Comparison of ENCODE assay signal across 30 cellular contexts in the genomic region with DNA sequence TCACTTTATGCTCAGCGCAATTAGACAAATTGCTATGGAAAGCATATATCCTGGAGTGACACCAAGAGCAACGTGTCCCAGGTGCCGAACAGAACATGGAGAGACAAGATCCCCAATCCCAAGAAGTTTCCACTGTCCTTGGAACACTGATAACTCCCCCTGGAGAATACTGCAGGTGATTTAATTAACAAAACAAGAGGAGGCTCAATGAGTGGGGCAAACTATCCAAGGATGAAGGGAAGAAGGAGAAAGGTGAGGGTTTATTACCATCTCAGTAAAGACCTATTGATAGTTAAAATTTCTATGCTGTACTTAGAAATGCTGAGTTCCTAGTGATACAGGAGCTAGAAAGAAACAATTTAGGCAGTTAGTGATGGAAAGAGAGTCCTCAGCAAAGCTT. TPM values are rescaled to one million over a fixed set of nuclear protein-coding genes. Genes with fewer than 3 reads are reported as not detected.
"Had no signal": no experiment of that assay in that cellular context is flagged by ENCODE, and none has a peak within 500 bp of the region (broad histone marks: within the 10 kb centered on the region; RNA-seq: fewer than 3 reads in every experiment).

No MANE protein-coding gene starts in this region.

- FAIRE-seq: astrocyte, endothelial cell of umbilical vein had no signal

- H3K9me3 ChIP-seq: adrenal gland, colonic mucosa, esophagus muscularis mucosa, gastrocnemius medialis, left lung, prostate gland, right atrium auricular region, thyroid gland, upper lobe of right lung had no signal

- H3K9me3 Mint-ChIP-seq: activated T-cell treated with anti-CD3 and anti-CD28 coated beads, Interleukin-2, amount 50 U/mL, for 4 hours; activated T-helper 2 cell treated with anti-CD3 and anti-CD28 coated beads, Interferon-gamma antibody, Interleukin-2, Interleukin-4, amounts not matched to agents 10 μg/mL and 5 μg/mL and 100 μg/mL, durations not matched to agents 14 hours and 24 hours and 36 hours; effector memory CD8-positive, alpha-beta T cell; immature natural killer cell; stimulated activated naive CD8-positive, alpha-beta T cell treated with anti-CD3 and anti-CD28 coated beads, Interleukin-15, Interleukin-2, amounts not matched to agents 100 ng/mL and 50 ng/mL, for 24 hours; T-helper 1 cell treated with Interleukin-12 subunit alpha and Interleukin-12 subunit beta and Interleukin-4 antibody, amounts not matched to agents 30 μg/mL and 1 μg/mL, for 36 hours had no signal

- H3K36me3 Mint-ChIP-seq: activated naive CD8-positive, alpha-beta T cell had no signal

- H3K4me3 ChIP-seq: adrenal gland, colonic mucosa, dorsolateral prefrontal cortex, esophagus muscularis mucosa, gastrocnemius medialis, left lung, lung, prostate gland, right atrium auricular region, thyroid gland, upper lobe of right lung had no signal

- H3K27ac ChIP-seq: adrenal gland, colonic mucosa, dorsolateral prefrontal cortex, esophagus muscularis mucosa, gastrocnemius medialis, left lung, prostate gland, right atrium auricular region, thyroid gland, upper lobe of right lung had no signal

- H3K36me3 ChIP-seq: adrenal gland, colonic mucosa, esophagus muscularis mucosa, gastrocnemius medialis, left lung, prostate gland, right atrium auricular region, thyroid gland, upper lobe of right lung had no signal

- H3K27ac Mint-ChIP-seq: activated naive CD8-positive, alpha-beta T cell; activated T-helper 2 cell treated with anti-CD3 and anti-CD28 coated beads, Interferon-gamma antibody, Interleukin-2, Interleukin-4, amounts not matched to agents 10 μg/mL and 5 μg/mL and 100 μg/mL, durations not matched to agents 14 hours and 24 hours and 36 hours; effector memory CD8-positive, alpha-beta T cell; immature natural killer cell; naive thymus-derived CD4-positive, alpha-beta T cell; stimulated activated naive CD8-positive, alpha-beta T cell treated with anti-CD3 and anti-CD28 coated beads, Interleukin-15, Interleukin-2, amounts not matched to agents 100 ng/mL and 50 ng/mL, for 24 hours; T-helper 1 cell treated with Interleukin-12 subunit alpha and Interleukin-12 subunit beta and Interleukin-4 antibody, amounts not matched to agents 30 μg/mL and 1 μg/mL, for 36 hours had no signal

- ATAC-seq: activated T-cell treated with anti-CD3 and anti-CD28 coated beads, Interleukin-2, amount 50 U/mL, for 4 hours; effector memory CD8-positive, alpha-beta T cell; gastrocnemius medialis; left lung; naive thymus-derived CD4-positive, alpha-beta T cell; upper lobe of right lung had no signal

- H3K4me1 Mint-ChIP-seq: naive thymus-derived CD4-positive, alpha-beta T cell had no signal

- DNase-seq: activated CD4-positive, alpha-beta T cell treated with anti-CD3 and anti-CD28 coated beads for 4 hours; activated CD4-positive, alpha-beta T cell treated with anti-CD3 and anti-CD28 coated beads, Interleukin-2, amount 50 U/mL, for 48 hours; activated CD4-positive, CD25-positive, alpha-beta regulatory T cell; activated CD8-positive, alpha-beta memory T cell treated with anti-CD3 and anti-CD28 coated beads, Interleukin-2, amount 50 U/mL, for 48 hours; activated naive CD4-positive, alpha-beta T cell; activated T-cell treated with anti-CD3 and anti-CD28 coated beads, Interleukin-2, amount 50 U/mL, for 4 hours; adrenal gland; colonic mucosa; dorsolateral prefrontal cortex; effector memory CD8-positive, alpha-beta T cell; gastrocnemius medialis; immature natural killer cell; kidney glomerular epithelial cell; left lung; naive thymus-derived CD4-positive, alpha-beta T cell; stimulated activated CD4-positive, alpha-beta T cell treated with anti-CD3 and anti-CD28 coated beads, Interleukin-4, amount 100 ng/mL, for 4 hours; substantia nigra; T1000; thyroid gland; upper lobe of right lung had no signal

- H3K4me1 ChIP-seq: adrenal gland, colonic mucosa, esophagus muscularis mucosa, gastrocnemius medialis, right atrium auricular region, thyroid gland, upper lobe of right lung had no signal

- H3K4me3 Mint-ChIP-seq: activated naive CD8-positive, alpha-beta T cell; activated T-cell treated with anti-CD3 and anti-CD28 coated beads, Interleukin-2, amount 50 U/mL, for 4 hours; effector memory CD8-positive, alpha-beta T cell; immature natural killer cell; naive thymus-derived CD4-positive, alpha-beta T cell; stimulated activated naive CD8-positive, alpha-beta T cell treated with anti-CD3 and anti-CD28 coated beads, Interleukin-15, Interleukin-2, amounts not matched to agents 100 ng/mL and 50 ng/mL, for 24 hours; T-helper 1 cell treated with Interleukin-12 subunit alpha and Interleukin-12 subunit beta and Interleukin-4 antibody, amounts not matched to agents 30 μg/mL and 1 μg/mL, for 36 hours had no signal

- H3K27me3 ChIP-seq: adrenal gland, colonic mucosa, esophagus muscularis mucosa, gastrocnemius medialis, left lung, right atrium auricular region, thyroid gland, upper lobe of right lung had no signal

RNA-seq across cellular contexts. Expression of gene EDN1, which starts 35.7 kb away (rescaled TPM):
- polyA plus RNA-seq: immature natural killer cell had no signal
